8 cellular contexts compared by ENCODE assay signal in the genomic region with DNA sequence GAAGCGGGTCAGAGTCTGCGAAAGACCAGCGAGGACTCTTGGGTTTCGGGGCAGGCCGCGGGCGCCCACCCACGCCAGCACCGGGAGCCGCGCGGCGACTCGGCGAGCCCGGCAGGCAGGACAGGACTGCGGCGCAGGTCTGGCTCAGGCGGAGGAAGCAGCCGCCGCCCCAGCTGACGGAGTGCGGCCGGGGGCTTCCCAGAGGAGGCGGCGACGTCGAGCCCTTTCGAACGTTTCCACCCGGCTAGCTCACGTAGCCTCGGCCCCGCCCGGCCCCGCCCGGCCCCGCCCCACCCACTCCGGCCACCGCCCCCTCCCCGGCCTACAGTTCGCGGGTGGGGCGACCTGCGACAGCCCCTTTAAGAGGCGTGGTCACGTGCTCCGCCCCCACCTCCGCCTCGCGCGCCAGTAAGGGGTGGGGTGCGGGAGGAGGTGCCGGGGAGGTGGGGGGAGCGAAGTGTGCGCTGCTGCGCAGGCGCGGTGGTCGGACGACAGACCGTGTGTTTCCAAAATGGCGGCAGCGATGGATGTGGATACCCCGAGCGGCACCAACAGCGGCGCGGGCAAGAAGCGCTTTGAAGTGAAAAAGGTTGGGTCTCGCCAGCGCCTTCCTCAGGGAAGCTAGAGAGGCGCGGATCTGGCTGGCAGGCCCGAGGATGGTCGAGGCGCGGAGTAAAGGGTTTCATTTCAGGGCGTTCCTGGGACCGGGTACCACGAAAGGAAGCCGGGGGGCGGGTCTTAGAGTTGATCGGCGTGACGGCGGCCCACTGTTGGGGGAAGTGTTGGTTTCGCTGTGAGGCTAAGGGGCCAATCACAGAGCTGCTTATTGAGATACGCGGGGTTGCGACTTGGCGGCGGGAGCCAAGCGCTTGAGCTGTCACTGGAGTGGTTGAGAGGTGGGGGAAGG. TPM values are rescaled to one million over a fixed set of nuclear protein-coding genes. Genes with fewer than 3 reads are reported as not detected.
DNase-seq lines count a peak whose midpoint lies in the region; ATAC-seq and TF ChIP-seq lines count a peak whose summit lies in the region.

A gene (plus strand): TSS at position 491 of the 907 bp plus-strand sequence. CDS start 21 bp downstream, at position 512.

- peak within 1 kb of the TSS; percentile 100 for H3K4me3 Mint-ChIP-seq in CD8-positive, alpha-beta T cell

- peaks cover 38% of the 10 kb centered on the region for H3K36me3 Mint-ChIP-seq in CD8-positive, alpha-beta T cell

- no peaks in the 10 kb centered on the region for H3K9me3 Mint-ChIP-seq in CD8-positive, alpha-beta T cell

- peak within 1 kb of the TSS; percentile 100 for H3K4me3 ChIP-seq in CD8-positive, alpha-beta T cell (ENCODE audit: low read depth, low read length)
- H3K4me3 ChIP-seq in effector memory CD4-positive, alpha-beta T cell (ENCODE audit: insufficient read depth, low read depth, low read length, poor library complexity, severe bottlenecking): peak within 1 kb of the TSS; percentile 73

- peak within 1 kb of the TSS; percentile 99 for H3K27ac ChIP-seq in CD8-positive, alpha-beta T cell (ENCODE audit: low read depth, low read length)
- peak within 1 kb of the TSS; percentile 98 for H3K27ac ChIP-seq in effector memory CD4-positive, alpha-beta T cell (ENCODE audit: insufficient read depth, low read length, poor library complexity, severe bottlenecking)

- no peak for TF ChIP-seq CTCF in CD8-positive, alpha-beta T cell (IDR thresholded peaks at IDR 0.05)

- H3K27ac Mint-ChIP-seq in CD8-positive, alpha-beta T cell: peak within 1 kb of the TSS; percentile 100

- no peaks in the 10 kb centered on the region for H3K27me3 ChIP-seq in CD8-positive, alpha-beta T cell (ENCODE audit: insufficient read depth, low read length)
- H3K27me3 ChIP-seq in effector memory CD4-positive, alpha-beta T cell (replicated peaks; ENCODE audit: control insufficient read depth, insufficient read depth, low read length, poor library complexity, severe bottlenecking): no peaks in the 10 kb centered on the region

- peaks cover 28% of the 10 kb centered on the region for H3K4me1 ChIP-seq in CD8-positive, alpha-beta T cell (ENCODE audit: insufficient read depth, low read length)
- peaks cover 10% of the 10 kb centered on the region for H3K4me1 ChIP-seq in effector memory CD4-positive, alpha-beta T cell (ENCODE audit: control insufficient read depth, insufficient read depth, low read length, poor library complexity, severe bottlenecking)

- intact Hi-C loops in CD8-positive, alpha-beta T cell (cut with DNase I, micrococcal nuclease): loop anchor here (1.0 to 10.0 kb wide), 16 partner anchors 29 to 738 kb away; a partner anchor contains a TSS

- H3K9me3 ChIP-seq in CD8-positive, alpha-beta T cell (ENCODE audit: low read length): no peaks in the 10 kb centered on the region
- no peaks in the 10 kb centered on the region for H3K9me3 ChIP-seq in effector memory CD4-positive, alpha-beta T cell (ENCODE audit: control insufficient read depth, low read length)

- DNase-seq in CD8-positive, alpha-beta T cell: peak; percentile 97 to 99 (median 99)
- DNase-seq in HS-5 (ENCODE audit: low read depth) (peak; percentile 95), lung microvascular endothelial cell (ENCODE audit: low read depth in 2 of 2) (peak; percentile 99 to 100)
- peak; percentile 92 for DNase-seq in NK-92 treated with Interleukin-12 subunit alpha and Interleukin-12 subunit beta, amount 100 ng/mL, for 24 hours (lab: John Stamatoyannopoulos, UW)
- peak; percentile 97 to 99 (median 98) for DNase-seq in effector memory CD4-positive, alpha-beta T cell
- peak; percentile 95 to 98 (median 97) for DNase-seq in stimulated activated CD4-positive, alpha-beta T cell treated with anti-CD3 and anti-CD28 coated beads, TNF-alpha, amount 100 ng/mL, for 48 hours (ENCODE audit: low read depth in 3 of 3)

- peaks cover 15% of the 10 kb centered on the region for H3K36me3 ChIP-seq in CD8-positive, alpha-beta T cell (ENCODE audit: insufficient read depth, low read length)
- H3K36me3 ChIP-seq in effector memory CD4-positive, alpha-beta T cell (ENCODE audit: control insufficient read depth, insufficient read depth, low read length): peaks cover 4% of the 10 kb centered on the region

- peaks cover 33% of the 10 kb centered on the region for H3K4me1 Mint-ChIP-seq in CD8-positive, alpha-beta T cell (ENCODE audit: low read depth)

- peak; percentile 84 for ATAC-seq in CD8-positive, alpha-beta T cell
- peak; percentile 76 for ATAC-seq in GM19468 (IDR thresholded peaks at IDR 0.05; ENCODE audit: extremely low read depth, unreplicated experiment)

- H3K27me3 Mint-ChIP-seq in CD8-positive, alpha-beta T cell (ENCODE audit: low read depth): no peaks in the 10 kb centered on the region

- CTCF ChIA-PET in CD8-positive, alpha-beta T cell (lab: Charles Lee): interaction anchor here (1.7 to 2.2 kb wide), 2 partner anchors 29 to 141 kb away, joined by 9 read pairs; a partner anchor contains a TSS
- CTCF ChIA-PET in activated CD8-positive, alpha-beta memory T cell treated with anti-CD3 and anti-CD28 coated beads for 36 hours (lab: Charles Lee): interaction anchor here (2.4 to 2.8 kb wide), 2 partner anchors 28 to 287 kb away, joined by 8 to 11 read pairs; no protein-coding TSS in a partner anchor

- POLR2A ChIA-PET in CD8-positive, alpha-beta T cell (lab: Charles Lee): interaction anchor here (1.1 to 4.1 kb wide), 13 partner anchors 9 to 518 kb away, joined by 3 to 70 read pairs (median 5); a partner anchor contains a TSS
- POLR2A ChIA-PET in activated CD8-positive, alpha-beta memory T cell treated with anti-CD3 and anti-CD28 coated beads for 36 hours (lab: Charles Lee): interaction anchor here (0.6 to 2.7 kb wide), 11 partner anchors 21 to 335 kb away, joined by 3 to 24 read pairs (median 6); a partner anchor contains a TSS

RNA-seq across cellular contexts. Expression of the gene that starts here (rescaled TPM):
- total RNA-seq in CD8-positive, alpha-beta T cell: 10 to 100 TPM; 22.1 to 22.3 TPM
- total RNA-seq in activated CD8-positive, alpha-beta memory T cell treated with anti-CD3 and anti-CD28 coated beads for 36 hours: 10 to 100 TPM; 97.8 to 98.2 TPM
- total RNA-seq in lung microvascular endothelial cell: 72.4 and 81.3 TPM in 2 replicates

Comparison
In these comparisons a context has a peak if more than half of its experiments do, and no peak if none do; other contexts are left out.
1. Peak in every context shown above with its lines: DNase-seq, ATAC-seq, H3K4me3 ChIP-seq and H3K27ac ChIP-seq.